11 cellular contexts compared by ENCODE assay signal in genomic region chr19:18790566-18791314, GRCh38. TPM values are rescaled to one million over a fixed set of nuclear protein-coding genes. Genes with fewer than 3 reads are reported as not detected.
DNase-seq lines count a peak whose midpoint lies in the region; ATAC-seq and TF ChIP-seq lines count a peak whose summit lies in the region.
"Had no signal": no experiment of that assay in that cellular context is flagged by ENCODE, and none has a peak within 500 bp of the region (broad histone marks: within the 10 kb centered on the region; RNA-seq: fewer than 3 reads in every experiment).

Gene COMP, minus strand, starts transcription at chr19:18791305. Its CDS starts 36 bp downstream, at chr19:18791269.

- H3K4me1 Mint-ChIP-seq in chondrocyte (ENCODE audit: low read depth): peaks cover 27% of the 10 kb centered on the region
- peaks cover 35 to 45% (median 40%) of the 10 kb centered on the region in 3 donors for H3K4me1 Mint-ChIP-seq in naive B cell

- H3K27me3 Mint-ChIP-seq in chondrocyte (ENCODE audit: low read depth) (peaks cover 47% of the 10 kb centered on the region), naive B cell (peaks cover 37 to 74% (median 66%) of the 10 kb centered on the region in 3 donors)

- peak within 1 kb of the TSS in 10 of 12 donors; percentile 13 to 45 (median 37) for H3K4me3 ChIP-seq in heart left ventricle
- no peak within 1 kb of the TSS for H3K4me3 ChIP-seq in aorta (ENCODE audit: low read length in 2 of 2)

- H3K27ac ChIP-seq in heart left ventricle (no peak within 1 kb of the TSS), aorta (ENCODE audit: low read depth in 1 of 2, low read length in 2 of 2) (no peak within 1 kb of the TSS)

- WGBS in heart left ventricle, 4 donors: 3 to 4% (median 3%) methylated on average over 31 to 61 of the region's 61 CpGs
- 2 to 3% methylated on average over 60 to 61 of the region's 61 CpGs for WGBS in aorta, 2 donors

- H3K27me3 ChIP-seq in heart left ventricle (peaks cover 50 to 95% (median 70%) of the 10 kb centered on the region in 9 donors), aorta (ENCODE audit: control insufficient read depth in 1 of 2, insufficient read depth in 2 of 2, low read length in 1 of 2) (no peaks in the 10 kb centered on the region)

- no peaks in the 10 kb centered on the region for H3K9me3 ChIP-seq in heart left ventricle
- no peaks in the 10 kb centered on the region for H3K9me3 ChIP-seq in aorta (ENCODE audit: control insufficient read depth, low read length)

- ATAC-seq in heart left ventricle (no peak), Right ventricle myocardium superior (ENCODE audit: poor library complexity) (no peak), naive B cell (ENCODE audit: low read depth in 2 of 2) (peak; percentile 46 to 49), aorta (ENCODE audit: low FRiP score) (no peak), HG03159 (IDR thresholded peaks at IDR 0.05; ENCODE audit: unreplicated experiment) (no peak)

- H3K4me3 Mint-ChIP-seq in chondrocyte (ENCODE audit: unreplicated experiment) (peak within 1 kb of the TSS; percentile 72), naive B cell (peak within 1 kb of the TSS; percentile 84 to 95 (median 94))

- H3K9me3 Mint-ChIP-seq in chondrocyte (ENCODE audit: low read depth) (no peaks in the 10 kb centered on the region), naive B cell (peaks cover 0 to 8% (median 0%) of the 10 kb centered on the region in 7 donors)

- TF ChIP-seq CTCF in heart left ventricle (IDR thresholded peaks at IDR 0.05) (no peak), chondrocyte (IDR thresholded peaks at IDR 0.05) (no peak)

- H3K27ac Mint-ChIP-seq in chondrocyte (ENCODE audit: unreplicated experiment): no peak within 1 kb of the TSS
- H3K27ac Mint-ChIP-seq in naive B cell: peak within 1 kb of the TSS in 5 of 6 donors; percentile 47 to 91 (median 81)

- H3K36me3 Mint-ChIP-seq in chondrocyte (ENCODE audit: low read depth) (peaks cover 3% of the 10 kb centered on the region), naive B cell (peaks cover 0 to 9% of the 10 kb centered on the region in 2 donors)

- intact Hi-C loops in heart left ventricle (cut with DNase I) (no loop called here), Right ventricle myocardium superior (cut with DNase I) (no loop called here), aorta (cut with DNase I) (no loop called here)

- no peak for TF ChIP-seq POLR2A in heart left ventricle (IDR thresholded peaks at IDR 0.05)

- H3K4me1 ChIP-seq in heart left ventricle (peaks cover 0 to 49% (median 28%) of the 10 kb centered on the region in 12 donors), aorta (ENCODE audit: control insufficient read depth in 1 of 2, insufficient read depth in 2 of 2, low read length in 2 of 2) (no peaks in the 10 kb centered on the region)

- H3K36me3 ChIP-seq in heart left ventricle (no peaks in the 10 kb centered on the region), aorta (ENCODE audit: control insufficient read depth in 1 of 2, insufficient read depth in 2 of 2, low read length in 1 of 2) (no peaks in the 10 kb centered on the region)

- DNase-seq in heart left ventricle (peak in 1 of 5 donors; percentile 45), Right ventricle myocardium superior (no peak), chondrocyte (ENCODE audit: low spot score) (peak; percentile 90), naive B cell (no peak), aorta (peak in 1 of 2 donors; percentile 77), SW480 (ENCODE audit: low spot score) (no peak), GM19238 (ENCODE audit: insufficient read length, low spot score) (no peak)
- DNase-seq: caudate nucleus, NCI-H345 had no signal

RNA-seq across cellular contexts. Expression of gene COMP, which starts in this region (rescaled TPM):
- 1 to 10 TPM in 3 of 9 donors, under 1 TPM in 5, not detected in 1; 0.16 to 2.7 (median 0.60) TPM for total RNA-seq in heart left ventricle
- polyA plus RNA-seq in heart left ventricle: under 1 TPM; 0.11 to 0.53 TPM
- not detected for total RNA-seq in Right ventricle myocardium superior
- 10.6 to 17.2 TPM (median 14.5 TPM) in 3 replicates for total RNA-seq in chondrocyte
- under 1 TPM in 1 of 6 donors, not detected in 5; 0.36 TPM for polyA plus RNA-seq in naive B cell (ENCODE audit: low read depth in 6 of 6)
- 100 to 1,000 TPM in 1 of 2 donors, 10 to 100 TPM in 1; 15.8 to 142 TPM for total RNA-seq in aorta
- 10 to 100 TPM in 1 of 2 donors, 1 to 10 TPM in 1; 9.8 to 14.4 TPM for polyA plus RNA-seq in aorta
- total RNA-seq: Daoy had no signal

Comparison
In these comparisons a context has a peak if more than half of its experiments do, and no peak if none do; other contexts are left out.
1. RNA of gene COMP (polyA plus RNA-seq): 9.8 to 14.4 TPM in aorta; 0.11 to 0.53 TPM in heart left ventricle and 0.36 TPM in naive B cell; every median in the first group is over 4 times any median in the second.
2. Peak in ATAC-seq in naive B cell; RNA of the gene not detected or under 1 TPM.
3. H3K4me3 ChIP-seq: peak in heart left ventricle (10 of 12); none in aorta (0 of 2).